Comparison of ENCODE assay signal across 20 cellular contexts in genomic region chr15:89199734-89200133, GRCh38. TPM values are rescaled to one million over a fixed set of nuclear protein-coding genes. Genes with fewer than 3 reads are reported as not detected.
DNase-seq lines count a peak whose midpoint lies in the region; ATAC-seq lines count a peak whose summit lies in the region.
"Had no signal": no experiment of that assay in that cellular context is flagged by ENCODE, and none has a peak within 500 bp of the region (broad histone marks: within the 10 kb centered on the region; RNA-seq: fewer than 3 reads in every experiment).

No MANE protein-coding gene starts in this region.

- peak overlapping the region; percentile 94 for H3K27ac ChIP-seq in temporal lobe (ENCODE audit: low read depth, low read length)
- H3K27ac ChIP-seq: testis had no signal

- ATAC-seq in Right ventricle myocardium inferior = peak; percentile 51
- ATAC-seq: activated CD8-positive, alpha-beta T cell treated with anti-CD3 and anti-CD28 coated beads for 36 hours; activated naive CD8-positive, alpha-beta T cell treated with anti-CD3 and anti-CD28 coated beads, Interleukin-2, amount 50 U/mL, for 24 hours had no signal

- intact Hi-C loops in Right ventricle myocardium inferior (cut with DNase I) = loop anchor here (10.0 kb wide), 1 partner anchor 105 kb away; no protein-coding TSS in a partner anchor
- intact Hi-C loops in cardiac septum (cut with DNase I) = no loop called here
- intact Hi-C loops in head of caudate nucleus (cut with DNase I) = loop anchor here (10.0 kb wide), 1 partner anchor 135 kb away; the partner anchor contains the start of gene POLG

- DNase-seq in Right ventricle myocardium inferior (ENCODE audit: missing footprints) (no peak), cardiac septum (ENCODE audit: low spot score) (no peak), head of caudate nucleus (peak in 28 of 42 donors; percentile 25 to 78 (median 44)), midbrain (lab: John Stamatoyannopoulos, UW) (peak; percentile 14), NCI-H2227 treated with DMSO at 0.1 percent for 48 hours (lab: John Stamatoyannopoulos, UW) (no peak), D341Med (ENCODE audit: low spot score) (no peak), NCI-H1417 treated with DMSO at 0.1 percent for 48 hours (lab: John Stamatoyannopoulos, UW) (no peak)
- DNase-seq: 8988T; activated CD8-positive, alpha-beta T cell treated with anti-CD3 and anti-CD28 coated beads for 36 hours; activated naive CD8-positive, alpha-beta T cell treated with anti-CD3 and anti-CD28 coated beads, Interleukin-2, amount 50 U/mL, for 24 hours; HCEC 1CT; IMR-90; mammary epithelial cell; NCI-H345; SK-N-SH; testis had no signal

RNA-seq across cellular contexts. Expression of gene RLBP1, which starts 21.6 kb away (rescaled TPM):
- total RNA-seq in Right ventricle myocardium inferior (not detected), cardiac septum (not detected), temporal lobe (0.98 TPM)
- total RNA-seq: activated CD8-positive, alpha-beta T cell treated with anti-CD3 and anti-CD28 coated beads for 36 hours; activated T-helper 1 cell treated with anti-CD3 and anti-CD28 coated beads, Interleukin-12 subunit alpha, Interleukin-12 subunit beta, Interleukin-2, Interleukin-4 antibody, amounts not matched to agents 30 ng/mL and 10 ng/mL and 1 ng/mL, durations not matched to agents 14 hours and 24 hours and 36 hours; IMR-90; OCI-LY7; omental fat pad had no signal

RNA-seq across cellular contexts. Expression of gene FANCI, which starts 44.0 kb away (rescaled TPM):
- total RNA-seq in Right ventricle myocardium inferior = 3.2 TPM
- total RNA-seq in cardiac septum = 2.4 TPM
- 8.4 TPM for total RNA-seq in temporal lobe

Comparison
In these comparisons a context has a peak if more than half of its experiments do, and no peak if none do; other contexts are left out.
1. DNase-seq: peak in head of caudate nucleus (28 of 42) and midbrain (single experiment); none in Right ventricle myocardium inferior (single experiment), cardiac septum (single experiment), NCI-H2227 treated with DMSO at 0.1 percent for 48 hours (single experiment), D341Med (single experiment) and NCI-H1417 treated with DMSO at 0.1 percent for 48 hours (single experiment).